In the genomic region with DNA sequence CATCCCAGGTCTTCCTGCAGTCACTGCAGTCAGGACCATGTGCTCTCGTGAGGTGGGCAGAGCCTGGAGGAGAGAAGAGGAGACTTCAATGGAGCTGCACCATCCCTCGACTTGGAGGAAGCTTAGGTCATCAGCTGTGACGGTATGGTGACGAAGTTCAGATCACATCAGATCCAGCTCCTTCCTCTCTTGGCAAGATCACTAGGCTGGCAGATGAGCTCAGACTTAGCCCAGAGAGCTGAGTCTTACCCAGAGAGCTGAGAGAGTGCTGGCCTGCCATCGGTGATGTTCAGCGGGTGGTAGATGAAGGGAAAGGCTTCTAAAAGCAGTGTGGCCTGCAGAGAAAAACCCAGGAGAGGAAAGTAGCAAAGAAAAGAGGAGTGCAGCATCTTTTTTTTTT, we compare ENCODE assay signal across 15 cellular contexts. TPM values are rescaled to one million over a fixed set of nuclear protein-coding genes. Genes with fewer than 3 reads are reported as not detected.
DNase-seq lines count a peak whose midpoint lies in the region; ATAC-seq and TF ChIP-seq lines count a peak whose summit lies in the region.
"Had no signal": no experiment of that assay in that cellular context is flagged by ENCODE, and none has a peak within 500 bp of the region (broad histone marks: within the 10 kb centered on the region; RNA-seq: fewer than 3 reads in every experiment).

No MANE protein-coding gene starts in this region.

- peak overlapping the region; percentile 27 to 98 (median 92) for H3K27ac ChIP-seq in spleen
- H3K27ac ChIP-seq: C4-2B had no signal

- peaks cover under 1% of the 10 kb centered on the region for H3K36me3 Mint-ChIP-seq in T-helper 17 cell (ENCODE audit: low read depth)

- TF ChIP-seq CTCF in foreskin fibroblast (IDR thresholded peaks at IDR 0.05; ENCODE audit: low read depth, low read length) (no peak), spleen (IDR thresholded peaks at IDR 0.05 in 8 of 11, conservative IDR thresholded peaks at IDR 0.05 in 3 of 11) (no peak)

- H3K4me1 ChIP-seq in spleen: peaks cover 15 to 71% (median 52%) of the 10 kb centered on the region in 6 donors

- no peak for TF ChIP-seq POLR2A in spleen (IDR thresholded peaks at IDR 0.05)

- H3K9me3 ChIP-seq in T-helper 17 cell (ENCODE audit: control insufficient read depth, low read length, poor library complexity, severe bottlenecking) (no peaks in the 10 kb centered on the region), spleen (no peaks in the 10 kb centered on the region)
- H3K9me3 ChIP-seq: ovary had no signal

- H3K4me3 ChIP-seq in foreskin fibroblast (ENCODE audit: low read depth in 1 of 2, low read length in 2 of 2) (no peak overlapping the region), spleen (peak overlapping the region in 1 of 8 donors; percentile 88)
- H3K4me3 ChIP-seq: ovary had no signal

- peak; percentile 28 for DNase-seq in EL
- DNase-seq in T-helper 17 cell: no peak
- peak; percentile 51 to 62 for DNase-seq in foreskin fibroblast
- DNase-seq in spleen: peak; percentile 74
- no peak for DNase-seq in DMS 273 treated with DMSO at 0.1 percent for 48 hours (lab: John Stamatoyannopoulos, UW)
- DNase-seq in middle frontal gyrus (ENCODE audit: extremely low spot score, low spot score): no peak
- DNase-seq in NCI-H2196 treated with DMSO at 0.1 percent for 48 hours (lab: John Stamatoyannopoulos, UW; ENCODE audit: unreplicated experiment): no peak
- DNase-seq in HCEC 1CT: no peak
- DNase-seq: activated CD4-positive, alpha-beta T cell treated with anti-CD3 and anti-CD28 coated beads for 48 hours; anterior cingulate cortex; NCI-H345; ovary had no signal

- H3K27me3 ChIP-seq in spleen (replicated peaks in 1 of 7): peaks cover 0 to 6% (median 0%) of the 10 kb centered on the region in 7 donors
- H3K27me3 ChIP-seq: ovary had no signal

- H3K36me3 ChIP-seq in spleen: peaks cover 0 to 2% (median 0%) of the 10 kb centered on the region in 6 donors
- H3K36me3 ChIP-seq: ovary had no signal

- ATAC-seq in T-helper 17 cell: peak; percentile 11
- ATAC-seq: activated T-helper 17 cell treated with anti-CD3 and anti-CD28 coated beads, Interleukin-2, amount 50 U/mL, for 72 hours; Panc1 had no signal

- no peak overlapping the region for H3K4me3 Mint-ChIP-seq in T-helper 17 cell

- peaks cover 16% of the 10 kb centered on the region for H3K4me1 Mint-ChIP-seq in T-helper 17 cell

- no peak overlapping the region for H3K27ac Mint-ChIP-seq in T-helper 17 cell
- H3K27ac Mint-ChIP-seq: activated T-helper 17 cell treated with anti-CD3 and anti-CD28 coated beads, Interleukin-2, amount 50 U/mL, for 72 hours had no signal

- WGBS in spleen, 5 donors: 55 to 84% (median 65%) methylated on average over 6 of the region's 6 CpGs

- H3K27me3 Mint-ChIP-seq in T-helper 17 cell: peaks cover 20% of the 10 kb centered on the region

- intact Hi-C loops in spleen (cut with DNase I; ENCODE audit: low total_unique reads): no loop called here

RNA-seq across cellular contexts. Expression of a gene that starts 1.8 kb away (rescaled TPM):
- 10 to 100 TPM in 1 of 2 donors, 1 to 10 TPM in 1; 3.5 to 11.2 TPM for total RNA-seq in T-helper 17 cell
- total RNA-seq in spleen: 100 to 1,000 TPM in 4 of 7 donors, 10 to 100 TPM in 3; 62.9 to 133 (median 114) TPM
- 100 to 1,000 TPM in 2 of 3 donors, 10 to 100 TPM in 1; 83.8 to 139 (median 115) TPM for polyA plus RNA-seq in spleen

RNA-seq across cellular contexts. Expression of a gene that starts 17.7 kb away (rescaled TPM):
- total RNA-seq in T-helper 17 cell (100 to 1,000 TPM; 533 to 568 TPM), spleen (10 to 100 TPM; 13.4 to 47.6 (median 31.4) TPM)
- 10 to 100 TPM; 10.9 to 21.8 (median 20.3) TPM for polyA plus RNA-seq in spleen

RNA-seq across cellular contexts. Expression of a gene that starts 29.5 kb away (rescaled TPM):
- total RNA-seq in T-helper 17 cell (not detected), spleen (10 to 100 TPM in 4 of 7 donors, 1 to 10 TPM in 3; 5.6 to 15.6 (median 13.0) TPM)
- polyA plus RNA-seq in spleen: 10 to 100 TPM in 1 of 3 donors, 1 to 10 TPM in 2; 5.7 to 11.4 (median 7.1) TPM

RNA-seq across cellular contexts. Expression of a gene that starts 39.8 kb away (rescaled TPM):
- total RNA-seq in T-helper 17 cell (10 to 100 TPM; 42.8 to 52.7 TPM), spleen (100 to 1,000 TPM in 6 of 7 donors, 10 to 100 TPM in 1; 82.1 to 125 (median 109) TPM)
- polyA plus RNA-seq in spleen: 10 to 100 TPM; 53.6 to 84.7 (median 84.5) TPM

RNA-seq across cellular contexts. Expression of a gene that starts 47.4 kb away (rescaled TPM):
- total RNA-seq in T-helper 17 cell: 10 to 100 TPM; 66.7 to 87.5 TPM
- total RNA-seq in spleen: 10 to 100 TPM; 58.7 to 81.1 (median 73.4) TPM
- 10 to 100 TPM; 65.2 to 76.7 (median 66.4) TPM for polyA plus RNA-seq in spleen

Comparison
In these comparisons a context has a peak if more than half of its experiments do, and no peak if none do; other contexts are left out.
1. DNase-seq: peak in EL (single experiment), foreskin fibroblast (2 of 2) and spleen (single experiment); none in T-helper 17 cell (0 of 3), DMS 273 treated with DMSO at 0.1 percent for 48 hours (single experiment), middle frontal gyrus (single experiment), NCI-H2196 treated with DMSO at 0.1 percent for 48 hours (single experiment) and HCEC 1CT (single experiment).
2. RNA of a gene that starts 1.8 kb away (total RNA-seq): 62.9 to 133 TPM in spleen; 3.5 to 11.2 TPM in T-helper 17 cell; every median in the first group is over 4 times any median in the second.
3. RNA of a gene that starts 17.7 kb away (total RNA-seq): 533 to 568 TPM in T-helper 17 cell; 13.4 to 47.6 TPM in spleen; every median in the first group is over 10 times any median in the second.
4. RNA of a gene that starts 29.5 kb away (total RNA-seq): 5.6 to 15.6 TPM in spleen; not detected in T-helper 17 cell; every median in the first group is over 4 times any median in the second.